ENCODE assay signal across 8 cellular contexts in the genomic region with DNA sequence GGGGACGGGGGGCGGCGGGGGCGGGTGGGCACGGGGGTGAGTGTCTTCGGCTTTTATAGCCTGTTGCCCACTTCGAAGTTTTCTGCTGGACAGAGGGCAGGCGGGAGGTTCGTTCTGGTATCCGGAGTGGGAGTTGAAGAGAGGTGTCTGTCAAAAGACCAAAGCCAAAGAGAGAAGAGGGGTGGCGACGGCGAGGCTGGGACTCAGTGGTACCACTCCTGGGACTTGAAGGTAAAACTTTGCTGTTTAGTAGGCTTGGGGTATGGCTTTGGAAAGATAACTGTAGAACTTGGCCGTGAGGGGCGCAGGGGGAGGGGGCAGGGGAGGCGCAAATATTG.
DNase-seq lines count a peak whose midpoint lies in the region; ATAC-seq and TF ChIP-seq lines count a peak whose summit lies in the region.

No MANE protein-coding gene starts in this region.

- no peaks in the 10 kb centered on the region for H3K27me3 ChIP-seq in gastroesophageal sphincter
- no peaks in the 10 kb centered on the region for H3K27me3 ChIP-seq in Karpas-422 (ENCODE audit: low read length)

- ATAC-seq in gastroesophageal sphincter (peak; percentile 12), omental fat pad (ENCODE audit: low FRiP score) (no peak), GM18909 (IDR thresholded peaks at IDR 0.05; ENCODE audit: poor library complexity, unreplicated experiment) (no peak), HG03469 (IDR thresholded peaks at IDR 0.05; ENCODE audit: unreplicated experiment) (no peak)

- no peaks in the 10 kb centered on the region for H3K36me3 ChIP-seq in gastroesophageal sphincter
- no peaks in the 10 kb centered on the region for H3K36me3 ChIP-seq in Karpas-422 (ENCODE audit: insufficient read depth, low read length)

- no peaks in the 10 kb centered on the region for H3K9me2 ChIP-seq in Karpas-422 (replicated peaks; ENCODE audit: insufficient read depth, low read length)

- no peak overlapping the region for H2AFZ ChIP-seq in Karpas-422 (ENCODE audit: low read length)

- no peaks in the 10 kb centered on the region for H4K20me1 ChIP-seq in Karpas-422 (ENCODE audit: insufficient read depth, low read depth, low read length)

- H3K9me3 ChIP-seq in gastroesophageal sphincter (no peaks in the 10 kb centered on the region), Karpas-422 (ENCODE audit: low read length) (no peaks in the 10 kb centered on the region)

- H3K4me1 ChIP-seq in gastroesophageal sphincter, result peaks cover 0 to 30% (median 0%) of the 10 kb centered on the region in 3 donors
- H3K4me1 ChIP-seq in Karpas-422 (ENCODE audit: low read length), result no peaks in the 10 kb centered on the region

- no peak for TF ChIP-seq EP300 in gastroesophageal sphincter (IDR thresholded peaks at IDR 0.05)

- WGBS in gastroesophageal sphincter (ENCODE audit: low coverage in 1 of 2), 2 donors, result 18% methylated on average over 9 of the region's 16 CpGs; no CpG with 5 or more reads in 1 of the 2 donors

- H3K27ac ChIP-seq in gastroesophageal sphincter (peak overlapping the region in 3 of 4 donors; percentile 80 to 90 (median 88)), Karpas-422 (ENCODE audit: low read length) (no peak overlapping the region)

- TF ChIP-seq CTCF in gastroesophageal sphincter (IDR thresholded peaks at IDR 0.05) (no peak), omental fat pad (IDR thresholded peaks at IDR 0.05) (no peak)

- DNase-seq in C1 segment of cervical spinal cord (lab: John Stamatoyannopoulos, UW) (peak in 10 of 14 donors; percentile 43 to 75 (median 61)), NCI-H69 (lab: John Stamatoyannopoulos, UW) (peak; percentile 82), omental fat pad (ENCODE audit: low spot score) (peak; percentile 22), SIG-M5 treated with dmso at 0.1 percent for 504 hours (lab: John Stamatoyannopoulos, UW; ENCODE audit: unreplicated experiment) (no peak), Karpas-422 (no peak)

- no peak overlapping the region for H3K9ac ChIP-seq in Karpas-422 (ENCODE audit: low read length)

- H3K4me2 ChIP-seq in Karpas-422 (ENCODE audit: low read depth, low read length, poor library complexity, severe bottlenecking), result no peak overlapping the region

- H3K4me3 ChIP-seq in gastroesophageal sphincter (peak overlapping the region; percentile 48 to 77), Karpas-422 (ENCODE audit: low read length) (no peak overlapping the region)

- no peak for TF ChIP-seq POLR2A in gastroesophageal sphincter (IDR thresholded peaks at IDR 0.05)

- no peaks in the 10 kb centered on the region for H3K79me2 ChIP-seq in Karpas-422 (ENCODE audit: low read length)

Comparison
In these comparisons a context has a peak if more than half of its experiments do, and no peak if none do; other contexts are left out.
1. DNase-seq: peak in C1 segment of cervical spinal cord (10 of 14), NCI-H69 (single experiment) and omental fat pad (single experiment); none in SIG-M5 treated with dmso at 0.1 percent for 504 hours (single experiment) and Karpas-422 (single experiment).